Comparison of ENCODE assay signal across 1 cellular context in genomic region chr20:652611-653109, GRCh38.
TF ChIP-seq lines count a peak whose summit lies in the region.

No MANE protein-coding gene starts in this region.

TF ChIP-seq in HepG2, 621 proteins besides CTCF, POLR2A, EP300 and RAD21 (continues in another document):
- TF ChIP-seq HOXD1 (CRISPR knock-in tag; IDR thresholded peaks at IDR 0.05), result peak; percentile 35; the same call in 1 of the 2 replicates
- TF ChIP-seq ZNF296 (CRISPR knock-in tag; conservative IDR thresholded peaks at IDR 0.05), result no peak
- no peak for TF ChIP-seq ZNF382 (CRISPR knock-in tag; IDR thresholded peaks at IDR 0.05; ENCODE audit: borderline replicate concordance)
- TF ChIP-seq NRL (CRISPR knock-in tag; IDR thresholded peaks at IDR 0.05; ENCODE audit: borderline replicate concordance), result peak; percentile 72; the same call in 1 of the 2 replicates
- no peak for TF ChIP-seq ZNF577 (CRISPR knock-in tag; IDR thresholded peaks at IDR 0.05; ENCODE audit: borderline replicate concordance, low read depth)
- TF ChIP-seq, protein P1, sequence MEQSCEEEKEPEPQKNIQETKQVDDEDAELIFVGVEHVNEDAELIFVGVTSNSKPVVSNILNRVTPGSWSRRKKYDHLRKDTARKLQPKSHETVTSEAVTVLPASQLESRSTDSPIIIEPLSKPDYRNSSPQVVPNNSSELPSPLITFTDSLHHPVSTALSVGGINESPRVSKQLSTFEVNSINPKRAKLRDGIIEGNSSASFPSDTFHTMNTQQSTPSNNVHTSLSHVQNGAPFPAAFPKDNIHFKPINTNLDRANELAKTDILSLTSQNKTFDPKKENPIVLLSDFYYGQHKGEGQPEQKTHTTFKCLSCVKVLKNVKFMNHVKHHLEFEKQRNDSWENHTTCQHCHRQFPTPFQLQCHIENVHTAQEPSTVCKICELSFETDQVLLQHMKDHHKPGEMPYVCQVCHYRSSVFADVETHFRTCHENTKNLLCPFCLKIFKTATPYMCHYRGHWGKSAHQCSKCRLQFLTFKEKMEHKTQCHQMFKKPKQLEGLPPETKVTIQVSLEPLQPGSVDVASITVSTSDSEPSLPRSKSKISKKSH (CRISPR knock-in tag; IDR thresholded peaks at IDR 0.05; ENCODE audit: borderline replicate concordance), result no peak
- no peak for TF ChIP-seq HNRNPLL (IDR thresholded peaks at IDR 0.05; ENCODE audit: low read depth, low read length, poor library complexity, severe bottlenecking)
- TF ChIP-seq, protein P2, sequence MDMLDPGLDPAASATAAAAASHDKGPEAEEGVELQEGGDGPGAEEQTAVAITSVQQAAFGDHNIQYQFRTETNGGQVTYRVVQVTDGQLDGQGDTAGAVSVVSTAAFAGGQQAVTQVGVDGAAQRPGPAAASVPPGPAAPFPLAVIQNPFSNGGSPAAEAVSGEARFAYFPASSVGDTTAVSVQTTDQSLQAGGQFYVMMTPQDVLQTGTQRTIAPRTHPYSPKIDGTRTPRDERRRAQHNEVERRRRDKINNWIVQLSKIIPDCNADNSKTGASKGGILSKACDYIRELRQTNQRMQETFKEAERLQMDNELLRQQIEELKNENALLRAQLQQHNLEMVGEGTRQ (IDR thresholded peaks at IDR 0.05; ENCODE audit: low read depth, low read length), result 0 out of 2 replicates have a peak, but pooled peaks have one; percentile 8
- TF ChIP-seq, protein P2 (CRISPR knock-in tag; IDR thresholded peaks at IDR 0.05; ENCODE audit: borderline replicate concordance), result no peak
- TF ChIP-seq CBFB (CRISPR knock-in tag; IDR thresholded peaks at IDR 0.05), result no peak
- TF ChIP-seq IRX3 (CRISPR knock-in tag; IDR thresholded peaks at IDR 0.05; ENCODE audit: borderline replicate concordance, low read depth), result no peak; the same call in 1 of the 2 replicates
- no peak for TF ChIP-seq HNRNPH1 (optimal IDR thresholded peaks at IDR 0.05; ENCODE audit: low read depth, low read length)
- TF ChIP-seq ZBED4 (CRISPR knock-in tag; IDR thresholded peaks at IDR 0.05; ENCODE audit: borderline replicate concordance), result 0 out of 2 replicates have a peak, but pooled peaks have one; percentile 3
- no peak for TF ChIP-seq ZNF292 (CRISPR knock-in tag; IDR thresholded peaks at IDR 0.05; ENCODE audit: borderline replicate concordance, low read depth)
- TF ChIP-seq SYNCRIP (IDR thresholded peaks at IDR 0.05; ENCODE audit: insufficient read depth, low read depth, low read length), result no peak
- no peak; the same call in 1 of the 2 replicates for TF ChIP-seq ZNF205 (CRISPR knock-in tag; IDR thresholded peaks at IDR 0.05)
- no peak for TF ChIP-seq TCF7L2 (IDR thresholded peaks at IDR 0.05; ENCODE audit: low read depth, low read length)
- TF ChIP-seq RNF2 (conservative IDR thresholded peaks at IDR 0.05; ENCODE audit: low read depth), result peak; percentile 73; the same call in 1 of the 2 replicates
- TF ChIP-seq, protein P3, sequence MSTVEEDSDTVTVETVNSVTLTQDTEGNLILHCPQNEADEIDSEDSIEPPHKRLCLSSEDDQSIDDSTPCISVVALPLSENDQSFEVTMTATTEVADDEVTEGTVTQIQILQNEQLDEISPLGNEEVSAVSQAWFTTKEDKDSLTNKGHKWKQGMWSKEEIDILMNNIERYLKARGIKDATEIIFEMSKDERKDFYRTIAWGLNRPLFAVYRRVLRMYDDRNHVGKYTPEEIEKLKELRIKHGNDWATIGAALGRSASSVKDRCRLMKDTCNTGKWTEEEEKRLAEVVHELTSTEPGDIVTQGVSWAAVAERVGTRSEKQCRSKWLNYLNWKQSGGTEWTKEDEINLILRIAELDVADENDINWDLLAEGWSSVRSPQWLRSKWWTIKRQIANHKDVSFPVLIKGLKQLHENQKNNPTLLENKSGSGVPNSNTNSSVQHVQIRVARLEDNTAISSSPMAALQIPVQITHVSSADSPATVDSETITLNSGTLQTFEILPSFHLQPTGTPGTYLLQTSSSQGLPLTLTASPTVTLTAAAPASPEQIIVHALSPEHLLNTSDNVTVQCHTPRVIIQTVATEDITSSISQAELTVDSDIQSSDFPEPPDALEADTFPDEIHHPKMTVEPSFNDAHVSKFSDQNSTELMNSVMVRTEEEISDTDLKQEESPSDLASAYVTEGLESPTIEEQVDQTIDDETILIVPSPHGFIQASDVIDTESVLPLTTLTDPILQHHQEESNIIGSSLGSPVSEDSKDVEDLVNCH (CRISPR knock-in tag; IDR thresholded peaks at IDR 0.05), result no peak
- no peak for TF ChIP-seq RELA (CRISPR knock-in tag; IDR thresholded peaks at IDR 0.05)
- TF ChIP-seq CHD4 (IDR thresholded peaks at IDR 0.05; ENCODE audit: borderline replicate concordance, low read length), result no peak
- no peak for TF ChIP-seq ATF7 (IDR thresholded peaks at IDR 0.05)
- TF ChIP-seq ATF7 (CRISPR knock-in tag; IDR thresholded peaks at IDR 0.05), result no peak; the same call in 1 of the 2 replicates
- TF ChIP-seq ZFX (CRISPR knock-in tag; IDR thresholded peaks at IDR 0.05; ENCODE audit: low read depth), result peak; percentile 85
- no peak for TF ChIP-seq FLYWCH1 (CRISPR knock-in tag; IDR thresholded peaks at IDR 0.05)
- TF ChIP-seq SP1 (IDR thresholded peaks at IDR 0.05), result no peak
- TF ChIP-seq SP1 (CRISPR knock-in tag; IDR thresholded peaks at IDR 0.05), result no peak
- no peak for TF ChIP-seq DDIT3 (CRISPR knock-in tag; IDR thresholded peaks at IDR 0.05)
- TF ChIP-seq, protein P4, sequence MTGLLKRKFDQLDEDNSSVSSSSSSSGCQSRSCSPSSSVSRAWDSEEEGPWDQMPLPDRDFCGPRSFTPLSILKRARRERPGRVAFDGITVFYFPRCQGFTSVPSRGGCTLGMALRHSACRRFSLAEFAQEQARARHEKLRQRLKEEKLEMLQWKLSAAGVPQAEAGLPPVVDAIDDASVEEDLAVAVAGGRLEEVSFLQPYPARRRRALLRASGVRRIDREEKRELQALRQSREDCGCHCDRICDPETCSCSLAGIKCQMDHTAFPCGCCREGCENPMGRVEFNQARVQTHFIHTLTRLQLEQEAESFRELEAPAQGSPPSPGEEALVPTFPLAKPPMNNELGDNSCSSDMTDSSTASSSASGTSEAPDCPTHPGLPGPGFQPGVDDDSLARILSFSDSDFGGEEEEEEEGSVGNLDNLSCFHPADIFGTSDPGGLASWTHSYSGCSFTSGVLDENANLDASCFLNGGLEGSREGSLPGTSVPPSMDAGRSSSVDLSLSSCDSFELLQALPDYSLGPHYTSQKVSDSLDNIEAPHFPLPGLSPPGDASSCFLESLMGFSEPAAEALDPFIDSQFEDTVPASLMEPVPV (CRISPR knock-in tag; IDR thresholded peaks at IDR 0.05), result peak; percentile 94
- no peak; the same call in 1 of the 2 replicates for TF ChIP-seq ZNF468 (CRISPR knock-in tag; IDR thresholded peaks at IDR 0.05)
- no peak; the same call in 1 of the 2 replicates for TF ChIP-seq ZMAT3 (CRISPR knock-in tag; conservative IDR thresholded peaks at IDR 0.05)
- no peak for TF ChIP-seq ATAD3A (CRISPR knock-in tag; IDR thresholded peaks at IDR 0.05)
- TF ChIP-seq ZNF816 (CRISPR knock-in tag; IDR thresholded peaks at IDR 0.05; ENCODE audit: borderline replicate concordance), result no peak
- TF ChIP-seq ZNF7 (CRISPR knock-in tag; IDR thresholded peaks at IDR 0.05), result no peak
- no peak for TF ChIP-seq FOXM1 (CRISPR knock-in tag; IDR thresholded peaks at IDR 0.05)
- TF ChIP-seq, protein P5, sequence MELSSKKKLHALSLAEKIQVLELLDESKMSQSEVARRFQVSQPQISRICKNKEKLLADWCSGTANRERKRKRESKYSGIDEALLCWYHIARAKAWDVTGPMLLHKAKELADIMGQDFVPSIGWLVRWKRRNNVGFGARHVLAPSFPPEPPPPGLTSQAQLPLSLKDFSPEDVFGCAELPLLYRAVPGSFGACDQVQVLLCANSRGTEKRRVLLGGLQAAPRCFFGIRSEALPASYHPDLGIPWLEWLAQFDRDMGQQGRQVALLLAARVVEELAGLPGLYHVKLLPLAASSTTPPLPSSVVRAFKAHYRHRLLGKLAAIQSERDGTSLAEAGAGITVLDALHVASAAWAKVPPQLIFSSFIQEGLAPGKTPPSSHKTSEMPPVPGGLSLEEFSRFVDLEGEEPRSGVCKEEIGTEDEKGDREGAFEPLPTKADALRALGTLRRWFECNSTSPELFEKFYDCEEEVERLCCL (CRISPR knock-in tag; IDR thresholded peaks at IDR 0.05; ENCODE audit: borderline replicate concordance), result no peak
- TF ChIP-seq ZFP90 (CRISPR knock-in tag; IDR thresholded peaks at IDR 0.05; ENCODE audit: borderline replicate concordance), result no peak
- TF ChIP-seq KMT2B (CRISPR knock-in tag; IDR thresholded peaks at IDR 0.05), result no peak
- TF ChIP-seq RFXAP (CRISPR knock-in tag; IDR thresholded peaks at IDR 0.05; ENCODE audit: borderline replicate concordance), result 0 out of 2 replicates have a peak, but pooled peaks have one; percentile 1
- TF ChIP-seq PAXIP1 (CRISPR knock-in tag; conservative IDR thresholded peaks at IDR 0.05), result no peak
- TF ChIP-seq SRF (IDR thresholded peaks at IDR 0.05; ENCODE audit: low read depth, low read length), result no peak
- TF ChIP-seq, protein P6, sequence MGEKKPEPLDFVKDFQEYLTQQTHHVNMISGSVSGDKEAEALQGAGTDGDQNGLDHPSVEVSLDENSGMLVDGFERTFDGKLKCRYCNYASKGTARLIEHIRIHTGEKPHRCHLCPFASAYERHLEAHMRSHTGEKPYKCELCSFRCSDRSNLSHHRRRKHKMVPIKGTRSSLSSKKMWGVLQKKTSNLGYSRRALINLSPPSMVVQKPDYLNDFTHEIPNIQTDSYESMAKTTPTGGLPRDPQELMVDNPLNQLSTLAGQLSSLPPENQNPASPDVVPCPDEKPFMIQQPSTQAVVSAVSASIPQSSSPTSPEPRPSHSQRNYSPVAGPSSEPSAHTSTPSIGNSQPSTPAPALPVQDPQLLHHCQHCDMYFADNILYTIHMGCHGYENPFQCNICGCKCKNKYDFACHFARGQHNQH (CRISPR knock-in tag; IDR thresholded peaks at IDR 0.05), result no peak
